ENCODE assay signal across 25 cellular contexts in the genomic region with DNA sequence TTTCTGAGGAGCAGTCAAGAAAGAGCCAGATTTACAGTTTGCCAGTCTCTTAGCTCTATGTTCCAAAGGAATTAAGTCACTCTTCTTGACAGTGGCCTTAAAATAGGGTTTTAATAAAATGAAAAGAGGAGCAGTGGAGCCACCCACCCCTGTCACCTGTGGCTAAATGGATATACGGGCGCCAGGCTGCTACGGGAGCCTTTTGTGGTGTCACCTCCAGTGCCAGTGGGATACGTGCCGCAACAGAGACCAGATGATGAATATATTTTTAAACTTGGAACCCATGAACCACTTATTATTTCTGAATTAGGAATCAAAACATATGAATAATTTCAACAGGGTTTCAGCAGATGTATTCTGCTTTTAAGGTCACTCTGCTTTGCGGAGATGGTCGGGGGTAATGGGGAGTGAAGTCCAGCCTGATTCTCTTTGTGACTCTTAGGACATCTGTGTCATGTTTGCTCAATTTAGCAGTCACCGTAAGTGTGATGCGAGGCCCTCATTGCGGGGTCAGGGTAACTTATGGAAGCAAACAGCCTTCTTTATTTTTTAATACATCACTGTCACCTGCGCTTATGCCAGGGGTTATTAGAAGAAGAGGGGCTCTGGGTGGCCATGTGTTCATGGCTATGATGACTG.
DNase-seq lines count a peak whose midpoint lies in the region; ATAC-seq and TF ChIP-seq lines count a peak whose summit lies in the region.
"Had no signal": no experiment of that assay in that cellular context is flagged by ENCODE, and none has a peak within 500 bp of the region (broad histone marks: within the 10 kb centered on the region; RNA-seq: fewer than 3 reads in every experiment).

No MANE protein-coding gene starts in this region.

- no peaks in the 10 kb centered on the region for H3K27me3 ChIP-seq in dorsolateral prefrontal cortex
- no peaks in the 10 kb centered on the region for H3K27me3 ChIP-seq in gastrocnemius medialis
- H3K27me3 ChIP-seq: BLaER1, SJCRH30 had no signal

- peak overlapping the region; percentile 85 to 88 for H3K27ac Mint-ChIP-seq in natural killer cell
- peak overlapping the region in 1 of 2 donors; percentile 14 for H3K27ac Mint-ChIP-seq in natural killer cell treated with Interleukin-12 subunit alpha and Interleukin-12 subunit beta and Interleukin-15 and Interleukin-18, amount 100 ng/mL, for 72 hours
- H3K27ac Mint-ChIP-seq: CD4-positive, alpha-beta T cell; GM23338 had no signal

- H3K4me3 ChIP-seq in dorsolateral prefrontal cortex: no peak overlapping the region
- H3K4me3 ChIP-seq in gastrocnemius medialis: peak overlapping the region in 1 of 4 donors; percentile 5
- H3K4me3 ChIP-seq: BLaER1, GM12878, GM23338, HAP-1, SJCRH30 had no signal

- H3K9me3 ChIP-seq in gastrocnemius medialis: no peaks in the 10 kb centered on the region
- H3K9me3 ChIP-seq: BLaER1, Caco-2, HAP-1, SJCRH30 had no signal

- in situ Hi-C loops in gastrocnemius medialis (cut with MboI; ENCODE audit: low sequenced_read_pairs in 4 of 4): no loop called here

- intact Hi-C loops in natural killer cell (cut with micrococcal nuclease) (no loop called here), dorsolateral prefrontal cortex (cut with DNase I) (no loop called here), gastrocnemius medialis (cut with DNase I; ENCODE audit: low total_unique reads) (loop anchor here (1.0 to 2.0 kb wide), 5 partner anchors 25 to 55 kb away; no protein-coding TSS in a partner anchor)

- H3K36me3 Mint-ChIP-seq in natural killer cell: no peaks in the 10 kb centered on the region
- no peaks in the 10 kb centered on the region for H3K36me3 Mint-ChIP-seq in natural killer cell treated with Interleukin-12 subunit alpha and Interleukin-12 subunit beta and Interleukin-15 and Interleukin-18, amount 100 ng/mL, for 72 hours

- TF ChIP-seq CTCF in natural killer cell (IDR thresholded peaks at IDR 0.05) (no peak), dorsolateral prefrontal cortex (IDR thresholded peaks at IDR 0.05 in 54 of 56, conservative IDR thresholded peaks at IDR 0.05 in 2 of 56; ENCODE audit: low read depth in 1 of 56, partially characterized antibody in 56 of 56) (no peak), gastrocnemius medialis (IDR thresholded peaks at IDR 0.05 in 4 of 5, conservative IDR thresholded peaks at IDR 0.05 in 1 of 5) (no peak)

- H3K27me3 Mint-ChIP-seq in natural killer cell (ENCODE audit: low read depth in 2 of 2): no peaks in the 10 kb centered on the region
- H3K27me3 Mint-ChIP-seq in natural killer cell treated with Interleukin-12 subunit alpha and Interleukin-12 subunit beta and Interleukin-15 and Interleukin-18, amount 100 ng/mL, for 72 hours: no peaks in the 10 kb centered on the region
- H3K27me3 Mint-ChIP-seq: CD4-positive, alpha-beta T cell had no signal

- no peaks in the 10 kb centered on the region for H3K9me3 Mint-ChIP-seq in natural killer cell
- no peaks in the 10 kb centered on the region for H3K9me3 Mint-ChIP-seq in natural killer cell treated with Interleukin-12 subunit alpha and Interleukin-12 subunit beta and Interleukin-15 and Interleukin-18, amount 100 ng/mL, for 72 hours
- H3K9me3 Mint-ChIP-seq: CD4-positive, alpha-beta T cell; GM23338 had no signal

- H3K27ac ChIP-seq in dorsolateral prefrontal cortex: peak overlapping the region in 45 of 59 donors; percentile 2 to 92 (median 44)
- H3K27ac ChIP-seq in gastrocnemius medialis: peak overlapping the region; percentile 94 to 99 (median 96)
- H3K27ac ChIP-seq: BLaER1, RWPE1, SJCRH30 had no signal

- ATAC-seq in natural killer cell (no peak), gastrocnemius medialis (peak; percentile 48 to 52), GM21786 (IDR thresholded peaks at IDR 0.05; ENCODE audit: unreplicated experiment) (no peak)
- no peak for ATAC-seq in natural killer cell treated with Interleukin-12 subunit alpha and Interleukin-12 subunit beta and Interleukin-15 and Interleukin-18, amount 100 ng/mL, for 72 hours
- ATAC-seq: GM12878, GM23338 had no signal

- H3K4me3 Mint-ChIP-seq in natural killer cell: no peak overlapping the region
- no peak overlapping the region for H3K4me3 Mint-ChIP-seq in natural killer cell treated with Interleukin-12 subunit alpha and Interleukin-12 subunit beta and Interleukin-15 and Interleukin-18, amount 100 ng/mL, for 72 hours
- H3K4me3 Mint-ChIP-seq: CD4-positive, alpha-beta T cell; GM23338 had no signal

- TF ChIP-seq POLR2A in gastrocnemius medialis (IDR thresholded peaks at IDR 0.05): peak; percentile 38 to 73

- DNase-seq in natural killer cell: no peak
- no peak for DNase-seq in natural killer cell treated with Interleukin-12 subunit alpha and Interleukin-12 subunit beta and Interleukin-15 and Interleukin-18, amount 100 ng/mL, for 72 hours (ENCODE audit: low spot score)
- DNase-seq in dorsolateral prefrontal cortex: no peak
- DNase-seq in gastrocnemius medialis: peak; percentile 75 to 80
- no peak for DNase-seq in OCI-M1 (lab: John Stamatoyannopoulos, UW)
- DNase-seq in SW 1271 (lab: John Stamatoyannopoulos, UW): no peak
- DNase-seq: ACHN; CD4-positive, alpha-beta T cell; DMS 273 treated with DMSO at 0.1 percent for 48 hours; DND-41; KBM-7; MM.1S; NCI-H1092 treated with DMSO at 0.1 percent for 48 hours; NCI-H1436 treated with DMSO at 0.1 percent for 48 hours; NCI-H1930; NCI-H510A; NCI-H748 treated with DMSO at 0.1 percent for 48 hours had no signal

- peaks cover 97% of the 10 kb centered on the region in 2 donors for H3K4me1 Mint-ChIP-seq in natural killer cell
- H3K4me1 Mint-ChIP-seq in natural killer cell treated with Interleukin-12 subunit alpha and Interleukin-12 subunit beta and Interleukin-15 and Interleukin-18, amount 100 ng/mL, for 72 hours (ENCODE audit: low read depth in 2 of 2): peaks cover 31 to 82% of the 10 kb centered on the region in 2 donors
- H3K4me1 Mint-ChIP-seq: GM23338 had no signal

- H3K36me3 ChIP-seq in gastrocnemius medialis: peaks cover 0 to 27% of the 10 kb centered on the region in 2 donors
- H3K36me3 ChIP-seq: BLaER1, HAP-1, SJCRH30 had no signal

- peaks cover 96% of the 10 kb centered on the region in 2 donors for H3K4me1 ChIP-seq in gastrocnemius medialis
- H3K4me1 ChIP-seq: BLaER1, HAP-1, SJCRH30 had no signal

Comparison
In these comparisons a context has a peak if more than half of its experiments do, and no peak if none do; other contexts are left out.
1. ATAC-seq: peak in gastrocnemius medialis (2 of 2); none in natural killer cell (0 of 3), natural killer cell treated with Interleukin-12 subunit alpha and Interleukin-12 subunit beta and Interleukin-15 and Interleukin-18, amount 100 ng/mL, for 72 hours (0 of 2) and GM21786 (single experiment).
2. DNase-seq: peak in gastrocnemius medialis (2 of 2); none in natural killer cell (single experiment), natural killer cell treated with Interleukin-12 subunit alpha and Interleukin-12 subunit beta and Interleukin-15 and Interleukin-18, amount 100 ng/mL, for 72 hours (single experiment), dorsolateral prefrontal cortex (0 of 10), OCI-M1 (single experiment) and SW 1271 (0 of 2).